ENCODE assay signal across 11 cellular contexts in the genomic region with DNA sequence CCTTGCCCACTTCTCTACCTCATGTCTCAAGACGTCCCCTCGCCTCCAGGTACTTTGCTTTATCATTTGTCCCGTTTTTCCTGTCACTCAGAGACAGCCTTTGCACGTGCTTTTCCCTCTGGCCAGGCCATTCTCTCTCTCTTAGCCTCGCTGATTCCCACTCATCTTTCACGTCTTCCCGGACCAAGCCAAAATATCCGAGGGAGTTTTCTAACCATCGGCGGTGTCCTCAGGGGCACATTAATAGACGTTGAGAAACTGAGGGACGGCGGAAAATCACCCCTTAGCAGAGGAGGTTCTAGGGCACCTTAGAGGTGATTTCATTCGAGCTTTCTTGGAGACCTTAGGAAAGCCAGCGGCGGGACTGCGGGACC. TPM values are rescaled to one million over a fixed set of nuclear protein-coding genes. Genes with fewer than 3 reads are reported as not detected.
DNase-seq lines count a peak whose midpoint lies in the region; ATAC-seq and TF ChIP-seq lines count a peak whose summit lies in the region.
"Had no signal": no experiment of that assay in that cellular context is flagged by ENCODE, and none has a peak within 500 bp of the region (broad histone marks: within the 10 kb centered on the region; RNA-seq: fewer than 3 reads in every experiment).

No MANE protein-coding gene starts in this region.

- POLR2A ChIA-PET in CD4-positive, alpha-beta T cell (lab: Charles Lee), result interaction anchor here (0.6 kb wide), 1 partner anchor 92 kb away, joined by 4 read pairs; no protein-coding TSS in a partner anchor

- no peak for ATAC-seq in HG02763 (IDR thresholded peaks at IDR 0.05; ENCODE audit: unreplicated experiment)
- no peak for ATAC-seq in CD4-positive, alpha-beta T cell (ENCODE audit: poor library complexity)
- ATAC-seq: HCT116, T-cell had no signal

- H3K27ac Mint-ChIP-seq in osteocyte (ENCODE audit: unreplicated experiment), result peak overlapping the region; percentile 80
- no peak overlapping the region for H3K27ac Mint-ChIP-seq in CD4-positive, alpha-beta T cell
- H3K27ac Mint-ChIP-seq: activated naive CD8-positive, alpha-beta T cell; T-cell had no signal

- no peaks in the 10 kb centered on the region for H3K9me3 Mint-ChIP-seq in osteocyte (ENCODE audit: unreplicated experiment)
- no peaks in the 10 kb centered on the region for H3K9me3 Mint-ChIP-seq in CD4-positive, alpha-beta T cell
- H3K9me3 Mint-ChIP-seq: T-cell had no signal

- H3K27me3 Mint-ChIP-seq in osteocyte (ENCODE audit: unreplicated experiment), result no peaks in the 10 kb centered on the region
- H3K27me3 Mint-ChIP-seq in CD4-positive, alpha-beta T cell, result peaks cover 67% of the 10 kb centered on the region

- H3K9me3 ChIP-seq in CD4-positive, alpha-beta T cell (ENCODE audit: control insufficient read depth, low read length), result no peaks in the 10 kb centered on the region

- peak overlapping the region; percentile 44 for H3K4me3 ChIP-seq in AG10803 (ENCODE audit: low read length)
- peak overlapping the region; percentile 45 for H3K4me3 ChIP-seq in epithelial cell of proximal tubule (ENCODE audit: low read depth, low read length)

- peaks cover 49% of the 10 kb centered on the region for H3K27me3 ChIP-seq in CD4-positive, alpha-beta T cell (ENCODE audit: control insufficient read depth, insufficient read depth, low read length)

- H3K36me3 Mint-ChIP-seq in osteocyte (ENCODE audit: unreplicated experiment), result peaks cover 7% of the 10 kb centered on the region
- no peaks in the 10 kb centered on the region for H3K36me3 Mint-ChIP-seq in CD4-positive, alpha-beta T cell (ENCODE audit: low read depth)
- H3K36me3 Mint-ChIP-seq: activated naive CD8-positive, alpha-beta T cell; T-cell had no signal

- peaks cover 25% of the 10 kb centered on the region for H3K4me1 Mint-ChIP-seq in osteocyte (ENCODE audit: unreplicated experiment)
- peaks cover 6% of the 10 kb centered on the region for H3K4me1 Mint-ChIP-seq in CD4-positive, alpha-beta T cell (ENCODE audit: low read depth)

- peak overlapping the region; percentile 81 for H3K4me3 Mint-ChIP-seq in osteocyte (ENCODE audit: unreplicated experiment)
- no peak overlapping the region for H3K4me3 Mint-ChIP-seq in CD4-positive, alpha-beta T cell
- H3K4me3 Mint-ChIP-seq: activated naive CD8-positive, alpha-beta T cell had no signal

- DNase-seq in AG10803 (ENCODE audit: low read depth), result no peak
- DNase-seq in LHCN-M2 (ENCODE audit: low read depth), result peak; percentile 19
- DNase-seq in epithelial cell of proximal tubule (ENCODE audit: low read depth), result no peak
- no peak for DNase-seq in osteocyte (ENCODE audit: extremely low spot score, unreplicated experiment)
- no peak for DNase-seq in SKM-1 treated with dmso at 0.1 percent for 144 hours (lab: John Stamatoyannopoulos, UW; ENCODE audit: unreplicated experiment)
- DNase-seq in CD4-positive, alpha-beta T cell, result no peak
- no peak for DNase-seq in SIG-M5 treated with dmso at 0.1 percent for 504 hours (lab: John Stamatoyannopoulos, UW; ENCODE audit: unreplicated experiment)
- DNase-seq: T-cell had no signal

- CTCF ChIA-PET in CD4-positive, alpha-beta T cell (lab: Charles Lee), result no interaction called here

- no peak overlapping the region for H3K27ac ChIP-seq in CD4-positive, alpha-beta T cell (ENCODE audit: low read depth, low read length)

- intact Hi-C loops in CD4-positive, alpha-beta T cell (cut with DNase I, micrococcal nuclease), result no loop called here

- no peak for TF ChIP-seq CTCF in AG10803 (conservative IDR thresholded peaks at IDR 0.05; ENCODE audit: low read length)
- TF ChIP-seq CTCF in epithelial cell of proximal tubule (conservative IDR thresholded peaks at IDR 0.05; ENCODE audit: low read depth, low read length), result no peak
- no peak for TF ChIP-seq CTCF in osteocyte (IDR thresholded peaks at IDR 0.05)
- TF ChIP-seq CTCF in CD4-positive, alpha-beta T cell (IDR thresholded peaks at IDR 0.05), result no peak

RNA-seq across cellular contexts. Expression of a gene that starts 0.6 kb away (rescaled TPM):
- total RNA-seq in LHCN-M2 (2014; rRNA removed) (20.8 and 22.8 TPM in 2 replicates), epithelial cell of proximal tubule (0.92 and 2.3 TPM in 2 replicates), osteocyte (22.7 and 25.5 TPM in 2 replicates)
- polyA plus RNA-seq in LHCN-M2 (2012), result 8.9 TPM
- not detected for total RNA-seq in CD4-positive, alpha-beta T cell
- total RNA-seq: T-cell had no signal

RNA-seq across cellular contexts. Expression of a gene that starts 59.2 kb away (rescaled TPM):
- total RNA-seq in LHCN-M2 (2014; rRNA removed), result 21.9 and 27.8 TPM in 2 replicates
- 17.7 TPM for polyA plus RNA-seq in LHCN-M2 (2012)
- 10.8 and 13.4 TPM in 2 replicates for total RNA-seq in epithelial cell of proximal tubule
- 16.0 and 20.4 TPM in 2 replicates for total RNA-seq in osteocyte
- not detected for total RNA-seq in CD4-positive, alpha-beta T cell

Comparison
In these comparisons a context has a peak if more than half of its experiments do, and no peak if none do; other contexts are left out.
1. RNA of a gene that starts 59.2 kb away (total RNA-seq): 21.9 to 27.8 TPM in LHCN-M2, 16.0 to 20.4 TPM in osteocyte and 10.8 to 13.4 TPM in epithelial cell of proximal tubule; not detected in CD4-positive, alpha-beta T cell; every median in the first group is over 10 times any median in the second.